8 cellular contexts compared by ENCODE assay signal in the genomic region with DNA sequence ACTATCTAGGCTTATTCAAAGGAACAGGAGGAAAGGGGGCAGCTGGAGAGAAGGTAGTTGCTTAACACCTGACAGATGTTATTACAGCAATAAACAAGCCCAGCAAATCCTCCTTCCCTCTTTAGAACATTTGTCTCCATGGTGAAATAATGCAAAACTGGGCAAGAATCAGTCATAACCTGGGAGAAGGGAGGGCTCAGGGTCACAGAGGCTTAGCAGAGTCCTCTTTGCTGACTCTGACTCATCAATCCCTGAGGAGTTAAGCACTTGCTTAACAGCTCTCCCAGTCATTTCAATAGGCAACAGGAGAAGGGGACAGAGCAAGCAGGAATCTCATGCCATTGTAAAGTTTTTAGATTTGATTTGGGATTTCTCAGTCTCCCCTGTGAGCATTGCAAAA.
DNase-seq lines count a peak whose midpoint lies in the region; ATAC-seq and TF ChIP-seq lines count a peak whose summit lies in the region.

No MANE protein-coding gene starts in this region.

- CTCF ChIA-PET in HEK293T (lab: Yijun Ruan, JAX) = interaction anchor here (0.6 to 0.7 kb wide), 2 partner anchors 11 kb away, joined by 3 read pairs; no protein-coding TSS in a partner anchor

- intact Hi-C loops in heart right ventricle (cut with DNase I) = loop anchor here in 1 of 10 donors (10.0 kb wide), 1 partner anchor 263 kb away; the partner anchor contains the start of gene TENT5A

- peak overlapping the region in 9 of 10 donors; percentile 30 to 76 (median 64) for H3K27ac ChIP-seq in heart right ventricle

- DNase-seq in HPDE6-E6E7 (ENCODE audit: extremely low spot score) (peak; percentile 81), SW480 (ENCODE audit: low spot score) (peak; percentile 1), heart right ventricle (peak in 1 of 2 donors; percentile 37), stromal cell of bone marrow (ENCODE audit: low read depth) (peak; percentile 97), HEK293T (ENCODE audit: extremely low spot score) (no peak), HUDEP-2 (lab: John Stamatoyannopoulos, UW; ENCODE audit: unreplicated experiment in 76 of 76) (no peak)

- no peak overlapping the region for H3K4me3 ChIP-seq in heart right ventricle

- TF ChIP-seq POLR2A in GM18505 (IDR thresholded peaks at IDR 0.05; ENCODE audit: borderline replicate concordance, extremely low read depth, insufficient read depth, insufficient read length) = no peak

- no peaks in the 10 kb centered on the region for H3K36me3 ChIP-seq in heart right ventricle

- ATAC-seq in heart right ventricle (peak; percentile 58 to 94 (median 76)), GM18505 (IDR thresholded peaks at IDR 0.05; ENCODE audit: unreplicated experiment) (no peak), HG02973 (IDR thresholded peaks at IDR 0.05; ENCODE audit: unreplicated experiment) (no peak)

- peaks cover 0 to 4% (median 0%) of the 10 kb centered on the region in 11 donors for H3K9me3 ChIP-seq in heart right ventricle

- TF ChIP-seq CTCF in heart right ventricle (IDR thresholded peaks at IDR 0.05) = no peak

- H3K4me1 ChIP-seq in heart right ventricle = peaks cover 5 to 56% (median 39%) of the 10 kb centered on the region in 9 donors

- no peaks in the 10 kb centered on the region for H3K27me3 ChIP-seq in heart right ventricle

- POLR2A ChIA-PET in HEK293T (lab: Yijun Ruan, JAX) = no interaction called here

TF ChIP-seq in HEK293T, 16 proteins besides CTCF, POLR2A, EP300 and RAD21:
- TF ChIP-seq L3MBTL2 (conservative IDR thresholded peaks at IDR 0.05) (no peak), SUZ12 (IDR thresholded peaks at IDR 0.05) (no peak)

Comparison
In these comparisons a context has a peak if more than half of its experiments do, and no peak if none do; other contexts are left out.
1. DNase-seq: peak in HPDE6-E6E7 (single experiment), SW480 (single experiment) and stromal cell of bone marrow (single experiment); none in HEK293T (single experiment) and HUDEP-2 (0 of 76).
2. ATAC-seq: peak in heart right ventricle (8 of 8); none in GM18505 (single experiment) and HG02973 (single experiment).